In genomic region chr6:14396826-14397517, GRCh38 we compare ENCODE assay signal across 1 cellular context.
TF ChIP-seq lines count a peak whose summit lies in the region.

No MANE protein-coding gene starts in this region.

TF ChIP-seq in SK-N-SH, 30 proteins besides CTCF, POLR2A, EP300 and RAD21 (continued from another document):
- no peak for TF ChIP-seq IRF3 (IDR thresholded peaks at IDR 0.05; ENCODE audit: low read depth, low read length)
- no peak for TF ChIP-seq GATA2 (CRISPR knock-in tag; IDR thresholded peaks at IDR 0.05)
- TF ChIP-seq CHD2 (IDR thresholded peaks at IDR 0.05; ENCODE audit: low read length, partially characterized antibody), result no peak
- TF ChIP-seq PBX3 (IDR thresholded peaks at IDR 0.05), result no peak
- TF ChIP-seq USF1 (IDR thresholded peaks at IDR 0.05; ENCODE audit: borderline replicate concordance, low read depth), result no peak
- TF ChIP-seq SIN3A (IDR thresholded peaks at IDR 0.05; ENCODE audit: borderline replicate concordance, low read depth, low read length), result no peak
